Comparison of ENCODE assay signal across 1 cellular context in the genomic region with DNA sequence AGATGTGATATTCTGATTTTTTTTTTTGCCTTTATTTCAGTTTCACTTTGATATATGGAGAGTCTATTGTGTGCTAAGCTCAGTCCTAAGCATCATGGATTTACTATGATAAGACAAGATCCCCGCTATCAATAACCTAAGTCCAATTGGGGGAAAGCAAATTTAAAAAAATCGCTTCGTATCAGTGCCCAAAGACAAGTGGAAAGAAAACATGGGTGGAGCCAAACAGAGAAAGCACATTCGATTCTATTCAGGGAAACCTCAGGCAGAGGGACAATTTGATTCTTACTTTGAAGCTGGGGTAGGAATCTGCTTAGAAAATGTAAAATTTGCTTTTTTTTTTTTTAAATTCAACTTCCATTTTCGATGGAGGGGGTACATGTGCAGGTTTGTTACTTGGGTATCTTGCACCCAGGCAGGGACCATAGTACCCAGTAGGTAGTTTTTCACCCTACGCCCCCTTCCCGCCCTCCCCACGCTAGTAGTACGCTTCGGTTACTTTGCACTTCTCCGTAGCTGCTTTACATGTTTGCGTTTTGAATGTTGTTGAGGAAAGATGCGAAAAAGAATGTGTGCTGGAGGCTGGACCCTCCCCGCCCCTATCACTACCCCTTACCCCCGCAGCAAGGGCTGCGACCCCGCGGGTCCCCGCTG.
TF ChIP-seq lines count a peak whose summit lies in the region.

No MANE protein-coding gene starts in this region.

TF ChIP-seq in IMR-90, 13 proteins besides CTCF, POLR2A, EP300 and RAD21 (continued from another document):
- no peak for TF ChIP-seq MAZ (IDR thresholded peaks at IDR 0.05; ENCODE audit: borderline replicate concordance, low read depth, low read length)
- no peak for TF ChIP-seq CEBPB (IDR thresholded peaks at IDR 0.05; ENCODE audit: low read depth, low read length)
- TF ChIP-seq, protein P1, sequence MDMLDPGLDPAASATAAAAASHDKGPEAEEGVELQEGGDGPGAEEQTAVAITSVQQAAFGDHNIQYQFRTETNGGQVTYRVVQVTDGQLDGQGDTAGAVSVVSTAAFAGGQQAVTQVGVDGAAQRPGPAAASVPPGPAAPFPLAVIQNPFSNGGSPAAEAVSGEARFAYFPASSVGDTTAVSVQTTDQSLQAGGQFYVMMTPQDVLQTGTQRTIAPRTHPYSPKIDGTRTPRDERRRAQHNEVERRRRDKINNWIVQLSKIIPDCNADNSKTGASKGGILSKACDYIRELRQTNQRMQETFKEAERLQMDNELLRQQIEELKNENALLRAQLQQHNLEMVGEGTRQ (IDR thresholded peaks at IDR 0.05; ENCODE audit: low read depth, low read length): no peak
- no peak for TF ChIP-seq RCOR1 (IDR thresholded peaks at IDR 0.05; ENCODE audit: insufficient replicate concordance, low read length)
